8 cellular contexts compared by ENCODE assay signal in the genomic region with DNA sequence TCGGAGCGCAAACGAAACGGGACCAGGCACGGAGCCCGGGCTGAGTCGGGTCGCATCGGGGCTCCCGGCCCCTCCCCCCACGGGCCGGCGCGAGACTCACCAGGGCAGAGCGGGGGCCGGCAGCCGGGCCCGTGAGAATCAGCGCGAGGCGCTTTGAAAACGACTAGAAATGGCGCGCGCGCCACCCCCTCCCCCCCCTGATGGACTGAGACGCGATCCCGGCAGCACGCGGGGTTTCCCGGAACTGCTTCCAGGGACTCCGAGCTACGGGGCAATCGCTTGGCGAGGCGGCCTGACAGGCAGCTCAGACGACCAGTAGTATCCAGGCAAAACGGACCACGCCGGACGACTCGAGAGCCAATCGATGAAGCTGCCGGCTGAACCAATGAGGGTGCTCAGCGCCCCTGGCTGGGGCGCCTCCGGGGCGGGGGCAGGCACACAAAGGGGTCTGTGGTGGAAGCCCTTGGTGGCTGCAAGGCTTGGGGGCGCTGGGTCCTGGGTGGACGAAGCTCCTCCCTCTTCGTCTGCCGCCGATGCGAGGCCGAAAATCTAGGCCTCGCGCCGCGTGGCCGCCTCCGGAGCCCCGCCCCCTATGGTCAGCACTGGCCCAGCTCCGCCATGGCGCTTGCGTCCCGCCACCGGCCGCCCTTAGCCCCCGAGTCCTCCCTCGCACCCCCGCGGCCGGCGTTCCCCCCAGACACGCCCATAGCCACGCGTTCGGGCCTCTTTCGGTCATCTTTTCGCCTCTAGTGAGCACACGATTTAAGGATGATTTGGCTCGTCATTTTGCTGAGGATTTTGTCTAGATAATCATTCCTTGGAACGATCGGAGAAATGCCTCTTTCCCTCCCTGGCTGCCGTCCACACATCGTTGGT. TPM values are rescaled to one million over a fixed set of nuclear protein-coding genes. Genes with fewer than 3 reads are reported as not detected.
DNase-seq lines count a peak whose midpoint lies in the region; ATAC-seq and TF ChIP-seq lines count a peak whose summit lies in the region.

Gene HNRNPR (minus strand): TSS at position 174 of the 876 bp plus-strand sequence. CDS start 3,276 bp downstream, outside the sequence.

- peak; percentile 96 for ATAC-seq in RWPE2 (ENCODE audit: low read depth)
- ATAC-seq in naive thymus-derived CD8-positive, alpha-beta T cell, result peak; percentile 97 to 98

- intact Hi-C loops in activated T-helper 2 cell treated with anti-CD3 and anti-CD28 coated beads, Interferon-gamma antibody, Interleukin-2, Interleukin-4, amounts not matched to agents 10 μg/mL and 5 μg/mL and 100 μg/mL, durations not matched to agents 14 hours and 24 hours and 36 hours (cut with micrococcal nuclease), result loop anchor here (1.0 to 5.0 kb wide), 2 partner anchors 24 to 242 kb away; no protein-coding TSS in a partner anchor

- H3K27me3 Mint-ChIP-seq in activated T-helper 2 cell treated with anti-CD3 and anti-CD28 coated beads, Interferon-gamma antibody, Interleukin-2, Interleukin-4, amounts not matched to agents 10 μg/mL and 5 μg/mL and 100 μg/mL, durations not matched to agents 14 hours and 24 hours and 36 hours (ENCODE audit: low read depth), result no peaks in the 10 kb centered on the region
- no peaks in the 10 kb centered on the region for H3K27me3 Mint-ChIP-seq in naive thymus-derived CD8-positive, alpha-beta T cell

- POLR2A ChIA-PET in naive thymus-derived CD8-positive, alpha-beta T cell (lab: Charles Lee), result interaction anchor here (0.5 to 3.6 kb wide), 21 partner anchors 10 to 1886 kb away, joined by 3 to 86 read pairs (median 4); partner anchors contain the start of genes ASAP3, ELOA, PNRC2 and RPL11

- H3K4me3 Mint-ChIP-seq in activated T-helper 2 cell treated with anti-CD3 and anti-CD28 coated beads, Interferon-gamma antibody, Interleukin-2, Interleukin-4, amounts not matched to agents 10 μg/mL and 5 μg/mL and 100 μg/mL, durations not matched to agents 14 hours and 24 hours and 36 hours (ENCODE audit: low read depth), result peak within 1 kb of the TSS; percentile 92
- H3K4me3 Mint-ChIP-seq in naive thymus-derived CD8-positive, alpha-beta T cell, result peak within 1 kb of the TSS; percentile 89 to 99 (median 98)

- no peaks in the 10 kb centered on the region for H3K9me3 Mint-ChIP-seq in activated T-helper 2 cell treated with anti-CD3 and anti-CD28 coated beads, Interferon-gamma antibody, Interleukin-2, Interleukin-4, amounts not matched to agents 10 μg/mL and 5 μg/mL and 100 μg/mL, durations not matched to agents 14 hours and 24 hours and 36 hours
- H3K9me3 Mint-ChIP-seq in naive thymus-derived CD8-positive, alpha-beta T cell, result no peaks in the 10 kb centered on the region

- H3K4me3 ChIP-seq in RWPE2 (ENCODE audit: severe bottlenecking) (peak within 1 kb of the TSS; percentile 79), fibroblast of mammary gland (ENCODE audit: control insufficient read depth, low read depth, low read length) (peak within 1 kb of the TSS; percentile 89)

- peaks cover 38% of the 10 kb centered on the region for H3K36me3 Mint-ChIP-seq in activated T-helper 2 cell treated with anti-CD3 and anti-CD28 coated beads, Interferon-gamma antibody, Interleukin-2, Interleukin-4, amounts not matched to agents 10 μg/mL and 5 μg/mL and 100 μg/mL, durations not matched to agents 14 hours and 24 hours and 36 hours (ENCODE audit: low read depth)
- H3K36me3 Mint-ChIP-seq in naive thymus-derived CD8-positive, alpha-beta T cell, result peaks cover 0 to 4% (median 0%) of the 10 kb centered on the region in 3 donors

- peak within 1 kb of the TSS; percentile 97 for H3K27ac Mint-ChIP-seq in activated T-helper 2 cell treated with anti-CD3 and anti-CD28 coated beads, Interferon-gamma antibody, Interleukin-2, Interleukin-4, amounts not matched to agents 10 μg/mL and 5 μg/mL and 100 μg/mL, durations not matched to agents 14 hours and 24 hours and 36 hours
- peak within 1 kb of the TSS; percentile 88 to 99 (median 96) for H3K27ac Mint-ChIP-seq in naive thymus-derived CD8-positive, alpha-beta T cell

- H3K4me1 ChIP-seq in RWPE2 (ENCODE audit: insufficient read depth, poor library complexity, severe bottlenecking), result peaks cover 19% of the 10 kb centered on the region

- DNase-seq in EL (peak; percentile 100), H4 (ENCODE audit: low spot score) (peak; percentile 99), LoVo (ENCODE audit: low spot score) (peak; percentile 100), RWPE2 (ENCODE audit: low spot score) (peak; percentile 100), fibroblast of mammary gland (ENCODE audit: low read depth) (peak; percentile 100)
- DNase-seq in activated T-helper 2 cell treated with anti-CD3 and anti-CD28 coated beads, Interferon-gamma antibody, Interleukin-2, Interleukin-4, amounts not matched to agents 10 μg/mL and 5 μg/mL and 100 μg/mL, durations not matched to agents 14 hours and 24 hours and 36 hours (ENCODE audit: low spot score), result peak; percentile 99
- DNase-seq in naive thymus-derived CD8-positive, alpha-beta T cell, result peak; percentile 94 to 100 (median 98)
- DNase-seq in stimulated activated naive CD4-positive, alpha-beta T cell (lab: John Stamatoyannopoulos, UW), result peak; percentile 94 to 98 (median 96)

- H3K4me1 Mint-ChIP-seq in activated T-helper 2 cell treated with anti-CD3 and anti-CD28 coated beads, Interferon-gamma antibody, Interleukin-2, Interleukin-4, amounts not matched to agents 10 μg/mL and 5 μg/mL and 100 μg/mL, durations not matched to agents 14 hours and 24 hours and 36 hours (ENCODE audit: low read depth), result peaks cover 36% of the 10 kb centered on the region
- H3K4me1 Mint-ChIP-seq in naive thymus-derived CD8-positive, alpha-beta T cell, result peaks cover 21 to 50% (median 46%) of the 10 kb centered on the region in 4 donors

- no peaks in the 10 kb centered on the region for H3K27me3 ChIP-seq in RWPE2 (ENCODE audit: insufficient read depth, poor library complexity, severe bottlenecking)

- H3K36me3 ChIP-seq in RWPE2 (ENCODE audit: low read depth), result peaks cover 32% of the 10 kb centered on the region

- peak within 1 kb of the TSS; percentile 95 for H3K27ac ChIP-seq in RWPE2 (ENCODE audit: poor library complexity, severe bottlenecking)

- H3K9me3 ChIP-seq in RWPE2 (ENCODE audit: severe bottlenecking), result no peaks in the 10 kb centered on the region

- TF ChIP-seq CTCF in RWPE2 (IDR thresholded peaks at IDR 0.05; ENCODE audit: poor library complexity, severe bottlenecking) (no peak), fibroblast of mammary gland (conservative IDR thresholded peaks at IDR 0.05; ENCODE audit: control insufficient read depth, insufficient read depth, low read depth, low read length) (no peak)

RNA-seq across cellular contexts. Expression of gene HNRNPR, which starts in this region (rescaled TPM):
- total RNA-seq in H4 (2014; rRNA removed; shearing (Covaris generic)), result 165 and 180 TPM in 2 replicates
- total RNA-seq in activated T-helper 2 cell treated with anti-CD3 and anti-CD28 coated beads, Interferon-gamma antibody, Interleukin-2, Interleukin-4, amounts not matched to agents 10 μg/mL and 5 μg/mL and 100 μg/mL, durations not matched to agents 14 hours and 24 hours and 36 hours, result 231 and 237 TPM in 2 replicates
- 100 to 1,000 TPM; 115 to 120 TPM for total RNA-seq in naive thymus-derived CD8-positive, alpha-beta T cell
- 100 to 1,000 TPM; 182 to 193 (median 184) TPM for polyA plus RNA-seq in naive thymus-derived CD8-positive, alpha-beta T cell

Comparison
In these comparisons a context has a peak if more than half of its experiments do, and no peak if none do; other contexts are left out.
1. Peak in every context shown above with its lines: DNase-seq, ATAC-seq, H3K4me3 ChIP-seq and H3K27ac ChIP-seq.